ENCODE assay signal across 23 cellular contexts in genomic region chr20:37560629-37561028, GRCh38. TPM values are rescaled to one million over a fixed set of nuclear protein-coding genes. Genes with fewer than 3 reads are reported as not detected.
"Had no signal": no experiment of that assay in that cellular context is flagged by ENCODE, and none has a peak within 500 bp of the region (broad histone marks: within the 10 kb centered on the region; RNA-seq: fewer than 3 reads in every experiment).

No MANE protein-coding gene starts in this region.

- H2AFZ ChIP-seq: hepatocyte had no signal

- H3K4me3 ChIP-seq: dorsolateral prefrontal cortex, gastrocnemius medialis, heart left ventricle, hepatocyte, left lung, ovary, psoas muscle, skin epidermis, spleen, suprapubic skin, transverse colon had no signal

- H3K9me3 ChIP-seq: gastrocnemius medialis, heart left ventricle, left lung, ovary, psoas muscle, spleen, suprapubic skin, transverse colon had no signal

- H3K4me1 Mint-ChIP-seq: naive thymus-derived CD4-positive, alpha-beta T cell; stimulated activated naive CD8-positive, alpha-beta T cell treated with anti-CD3 and anti-CD28 coated beads, Interleukin-15, amount 100 ng/mL, for 72 hours had no signal

- H3K9me3 Mint-ChIP-seq: stimulated activated naive CD8-positive, alpha-beta T cell treated with anti-CD3 and anti-CD28 coated beads, Interleukin-15, amount 100 ng/mL, for 72 hours had no signal

- H3K27ac Mint-ChIP-seq: naive thymus-derived CD4-positive, alpha-beta T cell had no signal

- H3K4me2 ChIP-seq: hepatocyte had no signal

- H3K27ac ChIP-seq: dorsolateral prefrontal cortex, gastrocnemius medialis, heart left ventricle, hepatocyte, left lung, ovary, psoas muscle, skin epidermis, spleen, suprapubic skin, transverse colon had no signal

- H3K79me2 ChIP-seq: hepatocyte had no signal

- H3K4me1 ChIP-seq: psoas muscle had no signal

- H3K27me3 ChIP-seq: ovary had no signal

- DNase-seq: cerebellar nuclear complex; dorsolateral prefrontal cortex; effector CD4-positive, alpha-beta T cell; gastrocnemius medialis; heart left ventricle; left cardiac atrium; left lung; mesenchymal stem cell; midbrain; naive thymus-derived CD4-positive, alpha-beta T cell; occipital lobe; ovary; posterior cingulate gyrus; psoas muscle; right cardiac atrium; spleen; stimulated activated naive CD4-positive, alpha-beta T cell; stimulated activated naive CD8-positive, alpha-beta T cell treated with anti-CD3 and anti-CD28 coated beads, Interleukin-15, amount 100 ng/mL, for 72 hours; transverse colon had no signal

- H3K36me3 Mint-ChIP-seq: naive thymus-derived CD4-positive, alpha-beta T cell had no signal

- H3K36me3 ChIP-seq: gastrocnemius medialis, heart left ventricle, left lung, ovary, spleen, suprapubic skin, transverse colon had no signal

- ATAC-seq: gastrocnemius medialis; heart left ventricle; left cardiac atrium; left lung; naive thymus-derived CD4-positive, alpha-beta T cell; psoas muscle; right cardiac atrium; stimulated activated naive CD8-positive, alpha-beta T cell treated with anti-CD3 and anti-CD28 coated beads, Interleukin-15, amount 100 ng/mL, for 72 hours had no signal

- H3K4me3 Mint-ChIP-seq: naive thymus-derived CD4-positive, alpha-beta T cell; stimulated activated naive CD8-positive, alpha-beta T cell treated with anti-CD3 and anti-CD28 coated beads, Interleukin-15, amount 100 ng/mL, for 72 hours had no signal

RNA-seq across cellular contexts. Expression of gene NNAT, which starts 39.6 kb away (rescaled TPM):
- total RNA-seq: hepatocyte; lung microvascular endothelial cell; naive thymus-derived CD4-positive, alpha-beta T cell had no signal
- polyA plus RNA-seq: naive thymus-derived CD4-positive, alpha-beta T cell had no signal
